In genomic region chr3:23629181-23629893, GRCh38 we compare ENCODE assay signal across 11 cellular contexts.
A peak's percentile ranks its signal among the peaks of the same experiment; 100 is the strongest.
DNase-seq lines count a peak whose midpoint lies in the region; ATAC-seq and TF ChIP-seq lines count a peak whose summit lies in the region.
"Had no signal": no experiment of that assay in that cellular context is flagged by ENCODE, and none has a peak within 500 bp of the region (broad histone marks: within the 10 kb centered on the region; RNA-seq: fewer than 3 reads in every experiment).

No MANE protein-coding gene starts in this region.

- POLR2A ChIA-PET in PC-9 (lab: Charles Lee; ENCODE audit: unreplicated experiment), result interaction anchor here (0.5 to 0.7 kb wide), 3 partner anchors 110 to 1799 kb away, joined by 3 to 6 read pairs (median 5); partner anchors contain the start of genes NKIRAS1, RARB and RPL15

- CTCF ChIA-PET in PC-9 (lab: Charles Lee), result no interaction called here

- H4K20me1 ChIP-seq in PC-9 (ENCODE audit: insufficient read depth), result no peaks in the 10 kb centered on the region

- no peak overlapping the region for H2AFZ ChIP-seq in PC-9

- ATAC-seq in GM18517 (IDR thresholded peaks at IDR 0.05; ENCODE audit: unreplicated experiment), result no peak
- no peak for ATAC-seq in GM21723 (IDR thresholded peaks at IDR 0.05; ENCODE audit: unreplicated experiment)
- ATAC-seq in HG03439 (IDR thresholded peaks at IDR 0.05; ENCODE audit: unreplicated experiment), result no peak
- ATAC-seq: left ventricle myocardium superior had no signal

- peak overlapping the region; percentile 31; the same call in 1 of the 2 replicates for H3K4me2 ChIP-seq in PC-9

- intact Hi-C loops in PC-9 (cut with micrococcal nuclease; ENCODE audit: unreplicated experiment), result loop anchor here (1.0 kb wide), 1 partner anchor 11 kb away; no protein-coding TSS in a partner anchor

- no peaks in the 10 kb centered on the region for H3K36me3 ChIP-seq in PC-9 (ENCODE audit: low read depth)
- H3K36me3 ChIP-seq: HAP-1 had no signal

- H3K4me3 ChIP-seq in PC-9, result no peak overlapping the region
- H3K4me3 ChIP-seq in coronary artery, result no peak overlapping the region
- H3K4me3 ChIP-seq: HAP-1 had no signal

- no peaks in the 10 kb centered on the region for H3K9me2 ChIP-seq in PC-9 (ENCODE audit: insufficient read depth)

- H3K9me3 ChIP-seq in PC-9 (ENCODE audit: insufficient read depth, low read depth), result no peaks in the 10 kb centered on the region
- H3K9me3 ChIP-seq: HAP-1 had no signal

- peaks cover 9% of the 10 kb centered on the region for H3F3A ChIP-seq in PC-9 (ENCODE audit: insufficient read depth, low read depth)

- peak; percentile 94 for DNase-seq in A172 (ENCODE audit: low spot score)
- DNase-seq in HT-29 (ENCODE audit: low spot score), result peak; percentile 32
- peak in 1 of 2 experiments; percentile 20 for DNase-seq in PC-9
- DNase-seq in fibroblast of peridontal ligament (ENCODE audit: extremely low read depth), result peak; percentile 28
- no peak for DNase-seq in coronary artery (ENCODE audit: low spot score)
- DNase-seq: activated CD8-positive, alpha-beta memory T cell treated with anti-CD3 and anti-CD28 coated beads for 24 hours; left ventricle myocardium superior had no signal

- peaks cover 14% of the 10 kb centered on the region for H3K4me1 ChIP-seq in PC-9 (replicated peaks; ENCODE audit: insufficient read depth)
- H3K4me1 ChIP-seq: HAP-1 had no signal

- no peaks in the 10 kb centered on the region for H3K27me3 ChIP-seq in PC-9 (ENCODE audit: insufficient read depth, low read depth)

- BruUV-seq in PC-9 (replicated peaks; lab: Mats Ljungman, UMichigan), result no TSS peak

- H3K27ac ChIP-seq in PC-9, result peak overlapping the region; percentile 51; the same call in 1 of the 2 replicates
- H3K27ac ChIP-seq in coronary artery, result no peak overlapping the region

- H3K79me2 ChIP-seq in PC-9 (ENCODE audit: low read depth), result no peaks in the 10 kb centered on the region

- no peak for TF ChIP-seq CTCF in PC-9 (conservative IDR thresholded peaks at IDR 0.05)
- TF ChIP-seq CTCF in coronary artery (IDR thresholded peaks at IDR 0.05), result no peak
